ENCODE assay signal across 10 cellular contexts in genomic region chr17:47225436-47225858, GRCh38. TPM values are rescaled to one million over a fixed set of nuclear protein-coding genes. Genes with fewer than 3 reads are reported as not detected.
DNase-seq lines count a peak whose midpoint lies in the region; ATAC-seq and TF ChIP-seq lines count a peak whose summit lies in the region.
"Had no signal": no experiment of that assay in that cellular context is flagged by ENCODE, and none has a peak within 500 bp of the region (broad histone marks: within the 10 kb centered on the region; RNA-seq: fewer than 3 reads in every experiment).

No MANE protein-coding gene starts in this region.

- no peak overlapping the region for H3K27ac Mint-ChIP-seq in activated T-cell treated with anti-CD3 and anti-CD28 coated beads, Interleukin-2, amount 50 U/mL, for 24 hours
- H3K27ac Mint-ChIP-seq: activated naive CD4-positive, alpha-beta T cell treated with anti-CD3 and anti-CD28 coated beads, Interleukin-2, amount 50 U/mL, for 72 hours had no signal

- no peaks in the 10 kb centered on the region for H3K36me3 Mint-ChIP-seq in activated T-cell treated with anti-CD3 and anti-CD28 coated beads, Interleukin-2, amount 50 U/mL, for 24 hours (ENCODE audit: low read depth)

- H3K36me3 ChIP-seq in adrenal gland (replicated peaks in 1 of 2) (no peaks in the 10 kb centered on the region), smooth muscle cell (ENCODE audit: low read depth) (no peaks in the 10 kb centered on the region)

- 20 to 31% (median 25%) methylated on average over 3 of the region's 3 CpGs for WGBS in adrenal gland, 4 donors
- WGBS in right cardiac atrium: 20% methylated on average over 3 of the region's 3 CpGs
- 67% methylated on average over 3 of the region's 3 CpGs for WGBS in smooth muscle cell (ENCODE audit: low lambda C conversion rate)

- peak; percentile 72 for DNase-seq in GM04504 (ENCODE audit: low read depth)
- peak; percentile 68 to 92 (median 86) for DNase-seq in adrenal gland
- DNase-seq in right cardiac atrium: peak; percentile 57 to 85 (median 82)
- DNase-seq in smooth muscle cell (lab: John Stamatoyannopoulos, UW; ENCODE audit: unreplicated experiment): no peak
- no peak for DNase-seq in activated T-cell treated with anti-CD3 and anti-CD28 coated beads, Interleukin-2, amount 50 U/mL, for 24 hours
- DNase-seq in SKM-1 (lab: John Stamatoyannopoulos, UW; ENCODE audit: unreplicated experiment): no peak
- DNase-seq: NCI-H1417 treated with DMSO at 0.1 percent for 48 hours had no signal

- no peak overlapping the region for H3K4me3 Mint-ChIP-seq in activated T-cell treated with anti-CD3 and anti-CD28 coated beads, Interleukin-2, amount 50 U/mL, for 24 hours

- no peaks in the 10 kb centered on the region for H3F3A ChIP-seq in smooth muscle cell (ENCODE audit: low read depth)

- intact Hi-C loops in adrenal gland (cut with DNase I) (no loop called here), right cardiac atrium (cut with DNase I) (loop anchor here in 2 of 4 donors (5.0 kb wide), 1 partner anchor 92 kb away; no protein-coding TSS in a partner anchor)

- H3K9me3 ChIP-seq in adrenal gland (replicated peaks in 1 of 3) (no peaks in the 10 kb centered on the region), right cardiac atrium (ENCODE audit: control insufficient read depth, low read length) (no peaks in the 10 kb centered on the region), smooth muscle cell (replicated peaks; ENCODE audit: low read depth) (no peaks in the 10 kb centered on the region)

- TF ChIP-seq POLR2A in adrenal gland (IDR thresholded peaks at IDR 0.05): no peak

- H4K20me1 ChIP-seq in smooth muscle cell (ENCODE audit: low read depth): no peaks in the 10 kb centered on the region

- no peak for TF ChIP-seq CTCF in adrenal gland (IDR thresholded peaks at IDR 0.05)
- TF ChIP-seq CTCF in smooth muscle cell (IDR thresholded peaks at IDR 0.05; ENCODE audit: borderline replicate concordance, insufficient read depth, poor library complexity, severe bottlenecking): no peak

- ATAC-seq in right cardiac atrium (peak; percentile 61 to 73), HG03354 (IDR thresholded peaks at IDR 0.05; ENCODE audit: poor library complexity, severe bottlenecking, unreplicated experiment) (no peak), GM21367 (IDR thresholded peaks at IDR 0.05; ENCODE audit: unreplicated experiment) (no peak)
- ATAC-seq: activated naive CD4-positive, alpha-beta T cell treated with anti-CD3 and anti-CD28 coated beads, Interleukin-2, amount 50 U/mL, for 72 hours had no signal

- H3K4me3 ChIP-seq in adrenal gland (no peak overlapping the region), right cardiac atrium (ENCODE audit: low read length) (no peak overlapping the region), smooth muscle cell (no peak overlapping the region)

- H3K4me2 ChIP-seq in smooth muscle cell: peak overlapping the region; percentile 66

- H3K27ac ChIP-seq in adrenal gland (peak overlapping the region; percentile 52 to 88 (median 64)), right cardiac atrium (ENCODE audit: low read length) (peak overlapping the region; percentile 98), smooth muscle cell (ENCODE audit: low read depth) (peak overlapping the region; percentile 42)

- H3K79me2 ChIP-seq in smooth muscle cell (ENCODE audit: low read depth): no peaks in the 10 kb centered on the region

- peaks cover 2% of the 10 kb centered on the region for H3K9me3 Mint-ChIP-seq in activated T-cell treated with anti-CD3 and anti-CD28 coated beads, Interleukin-2, amount 50 U/mL, for 24 hours

- peak overlapping the region; percentile 39 for H2AFZ ChIP-seq in smooth muscle cell (ENCODE audit: low read depth)

- H3K4me1 ChIP-seq in adrenal gland (replicated peaks in 1 of 2) (peaks cover 6 to 27% of the 10 kb centered on the region in 2 donors), right cardiac atrium (ENCODE audit: control insufficient read depth, insufficient read depth, low read length) (peaks cover 11% of the 10 kb centered on the region), smooth muscle cell (ENCODE audit: low read depth) (no peaks in the 10 kb centered on the region)

- H3K27me3 ChIP-seq in adrenal gland (no peaks in the 10 kb centered on the region), right cardiac atrium (ENCODE audit: control insufficient read depth, insufficient read depth) (no peaks in the 10 kb centered on the region), smooth muscle cell (ENCODE audit: low read depth) (no peaks in the 10 kb centered on the region)

- peaks cover 6% of the 10 kb centered on the region for H3K27me3 Mint-ChIP-seq in activated T-cell treated with anti-CD3 and anti-CD28 coated beads, Interleukin-2, amount 50 U/mL, for 24 hours

- H3K4me1 Mint-ChIP-seq in activated T-cell treated with anti-CD3 and anti-CD28 coated beads, Interleukin-2, amount 50 U/mL, for 24 hours (ENCODE audit: low read depth): peaks cover 25% of the 10 kb centered on the region

- H3K9ac ChIP-seq in smooth muscle cell (ENCODE audit: low read depth): no peak overlapping the region

RNA-seq across cellular contexts. Expression of gene MYL4, which starts 16.3 kb away (rescaled TPM):
- total RNA-seq in adrenal gland: 1 to 10 TPM in 1 of 8 donors, under 1 TPM in 2, not detected in 5; 0.36 to 1.8 (median 0.38) TPM
- 1 to 10 TPM in 1 of 3 donors, under 1 TPM in 1, not detected in 1; 0.51 to 1.4 TPM for polyA plus RNA-seq in adrenal gland
- total RNA-seq in right cardiac atrium: 1,000 to 10,000 TPM; 3,878 to 6,276 (median 5,738) TPM
- 10,368 TPM for polyA plus RNA-seq in right cardiac atrium
- total RNA-seq in smooth muscle cell: 6.5 and 8.3 TPM in 2 replicates
- polyA plus RNA-seq in smooth muscle cell: 6.5 and 7.7 TPM in 2 replicates
- total RNA-seq: activated naive CD4-positive, alpha-beta T cell treated with anti-CD3 and anti-CD28 coated beads, Interleukin-2, amount 50 U/mL, for 72 hours had no signal

RNA-seq across cellular contexts. Expression of gene ITGB3, which starts 28.2 kb away (rescaled TPM):
- total RNA-seq in adrenal gland: 1 to 10 TPM in 6 of 8 donors, under 1 TPM in 2; 0.12 to 2.2 (median 1.6) TPM
- under 1 TPM; 0.40 to 0.84 (median 0.64) TPM for polyA plus RNA-seq in adrenal gland
- 10 to 100 TPM in 1 of 4 donors, 1 to 10 TPM in 3; 5.0 to 11.9 (median 6.5) TPM for total RNA-seq in right cardiac atrium
- 2.3 TPM for polyA plus RNA-seq in right cardiac atrium
- 5.1 and 7.9 TPM in 2 replicates for total RNA-seq in smooth muscle cell
- polyA plus RNA-seq in smooth muscle cell: 3.9 and 5.2 TPM in 2 replicates

RNA-seq across cellular contexts. Expression of gene CDC27, which starts 36.4 kb away (rescaled TPM):
- 100 to 1,000 TPM in 2 of 8 donors, 10 to 100 TPM in 6; 33.9 to 153 (median 75.9) TPM for total RNA-seq in adrenal gland
- polyA plus RNA-seq in adrenal gland: 10 to 100 TPM; 13.5 to 74.0 (median 21.1) TPM
- 10 to 100 TPM; 74.2 to 87.0 (median 82.3) TPM for total RNA-seq in right cardiac atrium
- 15.2 TPM for polyA plus RNA-seq in right cardiac atrium
- total RNA-seq in smooth muscle cell: 94.2 and 101 TPM in 2 replicates
- polyA plus RNA-seq in smooth muscle cell: 53.1 and 61.5 TPM in 2 replicates

Comparison
In these comparisons a context has a peak if more than half of its experiments do, and no peak if none do; other contexts are left out.
1. DNase-seq: peak in GM04504 (single experiment), adrenal gland (7 of 7) and right cardiac atrium (3 of 3); none in smooth muscle cell (single experiment), activated T-cell treated with anti-CD3 and anti-CD28 coated beads, Interleukin-2, amount 50 U/mL, for 24 hours (single experiment) and SKM-1 (single experiment).
2. H3K27ac ChIP-seq: peak in every context shown above with its lines; median percentile 98 in right cardiac atrium; 64 in adrenal gland; 42 in smooth muscle cell.
3. ATAC-seq: peak in right cardiac atrium (2 of 2); none in HG03354 (single experiment) and GM21367 (single experiment).
4. RNA of gene MYL4, which starts 16.3 kb away (total RNA-seq): 3,878 to 6,276 TPM in right cardiac atrium; 6.5 to 8.3 TPM in smooth muscle cell and 0.36 to 1.8 TPM in adrenal gland; every median in the first group is over 100 times any median in the second.